Comparison of ENCODE assay signal across 21 cellular contexts in genomic region chr14:39442293-39442692, GRCh38. TPM values are rescaled to one million over a fixed set of nuclear protein-coding genes. Genes with fewer than 3 reads are reported as not detected.
DNase-seq lines count a peak whose midpoint lies in the region; FAIRE-seq and TF ChIP-seq lines count a peak whose summit lies in the region.
"Had no signal": no experiment of that assay in that cellular context is flagged by ENCODE, and none has a peak within 500 bp of the region (broad histone marks: within the 10 kb centered on the region; RNA-seq: fewer than 3 reads in every experiment).

No MANE protein-coding gene starts in this region.

- H3K9me3 ChIP-seq in kidney (ENCODE audit: control insufficient read depth in 1 of 2, low read length in 2 of 2) (no peaks in the 10 kb centered on the region), skeletal muscle tissue (ENCODE audit: control insufficient read depth in 3 of 3, low read length in 3 of 3) (peaks cover 0 to 3% (median 0%) of the 10 kb centered on the region in 3 donors)
- H3K9me3 ChIP-seq: gastroesophageal sphincter had no signal

- H3K27ac ChIP-seq in kidney (ENCODE audit: low read depth in 2 of 2, low read length in 2 of 2) = no peak overlapping the region
- no peak overlapping the region for H3K27ac ChIP-seq in skeletal muscle tissue (ENCODE audit: low read depth, low read length)
- H3K27ac ChIP-seq: gastroesophageal sphincter had no signal

- no peak for TF ChIP-seq CTCF in kidney (IDR thresholded peaks at IDR 0.05; ENCODE audit: borderline replicate concordance, extremely low read depth, insufficient read depth)

- FAIRE-seq in GM12892 (lab: Jason Lieb, UNC) (peak; percentile 24), kidney (lab: Jason Lieb, UNC) (no peak)
- FAIRE-seq: colon, GM18507, H1, K562 had no signal

- TF ChIP-seq POLR2A in GM12892 (IDR thresholded peaks at IDR 0.05; ENCODE audit: low read depth, low read length) = no peak

- H3K36me3 ChIP-seq in kidney (ENCODE audit: control insufficient read depth in 1 of 2, insufficient read depth in 2 of 2, low read length in 2 of 2) = no peaks in the 10 kb centered on the region
- H3K36me3 ChIP-seq in skeletal muscle tissue (ENCODE audit: control insufficient read depth in 3 of 3, insufficient read depth in 3 of 3, low read length in 3 of 3) = no peaks in the 10 kb centered on the region
- H3K36me3 ChIP-seq: gastroesophageal sphincter had no signal

- H3K4me1 ChIP-seq in kidney (ENCODE audit: control insufficient read depth in 1 of 2, insufficient read depth in 1 of 2, low read depth in 1 of 2, low read length in 2 of 2) (no peaks in the 10 kb centered on the region), skeletal muscle tissue (ENCODE audit: control insufficient read depth in 3 of 3, insufficient read depth in 3 of 3, low read length in 3 of 3) (peaks cover 0 to 7% (median 6%) of the 10 kb centered on the region in 3 donors)
- H3K4me1 ChIP-seq: gastroesophageal sphincter had no signal

- H3K4me3 ChIP-seq in kidney (ENCODE audit: low read length in 2 of 2) (no peak overlapping the region), skeletal muscle tissue (ENCODE audit: low read length in 3 of 3) (peak overlapping the region in 2 of 3 donors; percentile 29 to 33)
- H3K4me3 ChIP-seq: gastroesophageal sphincter, K562 had no signal

- intact Hi-C loops in kidney (cut with DNase I) = no loop called here

- H3K27me3 ChIP-seq in skeletal muscle tissue (ENCODE audit: control insufficient read depth in 3 of 3, insufficient read depth in 3 of 3, low read length in 3 of 3) = no peaks in the 10 kb centered on the region
- H3K27me3 ChIP-seq: gastroesophageal sphincter had no signal

- H3K9ac ChIP-seq in kidney (ENCODE audit: low read length in 2 of 2) (no peak overlapping the region), skeletal muscle tissue (ENCODE audit: low read depth in 1 of 3, low read length in 3 of 3) (no peak overlapping the region)

- no peak for DNase-seq in GM12892 (ENCODE audit: insufficient read length)
- peak; percentile 12 for DNase-seq in M059J (ENCODE audit: low read depth)
- peak; percentile 60 for DNase-seq in kidney
- DNase-seq in stimulated activated CD4-positive, alpha-beta T cell treated with anti-CD3 and anti-CD28 coated beads, Interleukin-4, amount 100 ng/mL, for 4 hours = no peak
- no peak for DNase-seq in NCI-H1092 (lab: John Stamatoyannopoulos, UW)
- no peak for DNase-seq in nucleus accumbens (lab: John Stamatoyannopoulos, UW)
- DNase-seq: activated CD4-positive, alpha-beta T cell treated with anti-CD3 and anti-CD28 coated beads for 4 hours; activated T-cell treated with anti-CD3 and anti-CD28 coated beads, Interleukin-2, amount 50 U/mL, for 4 hours; CD4-positive, alpha-beta T cell; hippocampal formation; immature natural killer cell; NCI-H146; NCI-H524 treated with DMSO at 0.1 percent for 48 hours; nephron progenitor cell; stimulated activated CD4-positive, alpha-beta T cell treated with anti-CD3 and anti-CD28 coated beads, Interleukin-2, amount 100 ng/mL, for 48 hours had no signal

RNA-seq across cellular contexts. Expression of gene FBXO33, which starts 10.1 kb away (rescaled TPM):
- polyA plus RNA-seq in GM12892 (2012; ENCODE audit: missing spikeins) = 14.6 TPM
- total RNA-seq in M059J (2014; rRNA removed; shearing (Covaris generic)) = 7.8 and 11.6 TPM in 2 replicates
- total RNA-seq in kidney = 11.2 TPM
- 6.5 TPM for polyA plus RNA-seq in kidney (ENCODE audit: insufficient read depth, low read depth, low replicate concordance)
- 10.4 TPM for total RNA-seq in skeletal muscle tissue

Comparison
In these comparisons a context has a peak if more than half of its experiments do, and no peak if none do; other contexts are left out.
1. DNase-seq: peak in M059J (single experiment) and kidney (single experiment); none in GM12892 (single experiment), stimulated activated CD4-positive, alpha-beta T cell treated with anti-CD3 and anti-CD28 coated beads, Interleukin-4, amount 100 ng/mL, for 4 hours (0 of 2), NCI-H1092 (single experiment) and nucleus accumbens (0 of 56).
2. H3K4me3 ChIP-seq: peak in skeletal muscle tissue (2 of 3); none in kidney (0 of 2).